ENCODE assay signal across 1 cellular context in the genomic region with DNA sequence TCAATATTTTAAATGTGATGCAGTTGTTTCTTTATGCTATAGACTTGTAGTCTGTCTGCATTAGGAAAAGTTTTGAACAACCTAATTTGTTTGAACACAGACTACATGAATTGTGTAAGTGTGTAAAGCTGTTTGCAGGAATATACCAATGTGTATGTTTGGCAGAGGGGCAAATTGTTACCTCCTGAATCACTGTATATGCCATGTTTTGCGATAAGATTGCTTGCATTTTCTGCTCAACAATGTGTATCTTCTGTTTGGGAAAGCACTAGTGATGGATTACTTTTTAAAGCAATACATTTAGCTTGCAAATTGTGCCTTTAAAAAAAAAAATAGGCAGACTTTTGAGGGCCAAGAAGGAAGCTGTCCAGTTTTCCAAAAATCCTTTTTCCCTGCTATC.
TF ChIP-seq lines count a peak whose summit lies in the region.

No MANE protein-coding gene starts in this region.

TF ChIP-seq in SK-N-SH, 30 proteins besides CTCF, POLR2A, EP300 and RAD21 (continued from another document):
- TF ChIP-seq, protein P1, sequence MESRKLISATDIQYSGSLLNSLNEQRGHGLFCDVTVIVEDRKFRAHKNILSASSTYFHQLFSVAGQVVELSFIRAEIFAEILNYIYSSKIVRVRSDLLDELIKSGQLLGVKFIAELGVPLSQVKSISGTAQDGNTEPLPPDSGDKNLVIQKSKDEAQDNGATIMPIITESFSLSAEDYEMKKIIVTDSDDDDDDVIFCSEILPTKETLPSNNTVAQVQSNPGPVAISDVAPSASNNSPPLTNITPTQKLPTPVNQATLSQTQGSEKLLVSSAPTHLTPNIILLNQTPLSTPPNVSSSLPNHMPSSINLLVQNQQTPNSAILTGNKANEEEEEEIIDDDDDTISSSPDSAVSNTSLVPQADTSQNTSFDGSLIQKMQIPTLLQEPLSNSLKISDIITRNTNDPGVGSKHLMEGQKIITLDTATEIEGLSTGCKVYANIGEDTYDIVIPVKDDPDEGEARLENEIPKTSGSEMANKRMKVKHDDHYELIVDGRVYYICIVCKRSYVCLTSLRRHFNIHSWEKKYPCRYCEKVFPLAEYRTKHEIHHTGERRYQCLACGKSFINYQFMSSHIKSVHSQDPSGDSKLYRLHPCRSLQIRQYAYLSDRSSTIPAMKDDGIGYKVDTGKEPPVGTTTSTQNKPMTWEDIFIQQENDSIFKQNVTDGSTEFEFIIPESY (IDR thresholded peaks at IDR 0.05; ENCODE audit: borderline replicate concordance, low read depth): no peak
- TF ChIP-seq, protein P2, sequence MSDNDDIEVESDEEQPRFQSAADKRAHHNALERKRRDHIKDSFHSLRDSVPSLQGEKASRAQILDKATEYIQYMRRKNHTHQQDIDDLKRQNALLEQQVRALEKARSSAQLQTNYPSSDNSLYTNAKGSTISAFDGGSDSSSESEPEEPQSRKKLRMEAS (IDR thresholded peaks at IDR 0.05; ENCODE audit: low read depth): no peak
- TF ChIP-seq JUND (IDR thresholded peaks at IDR 0.05): no peak
- no peak for TF ChIP-seq POLR2AphosphoS5 (IDR thresholded peaks at IDR 0.05; ENCODE audit: low read depth, low read length)
- no peak for TF ChIP-seq TAF1 (IDR thresholded peaks at IDR 0.05; ENCODE audit: borderline replicate concordance, low read depth, low read length)
- no peak for TF ChIP-seq FOXM1 (IDR thresholded peaks at IDR 0.05; ENCODE audit: low read depth)
- TF ChIP-seq, protein P3, sequence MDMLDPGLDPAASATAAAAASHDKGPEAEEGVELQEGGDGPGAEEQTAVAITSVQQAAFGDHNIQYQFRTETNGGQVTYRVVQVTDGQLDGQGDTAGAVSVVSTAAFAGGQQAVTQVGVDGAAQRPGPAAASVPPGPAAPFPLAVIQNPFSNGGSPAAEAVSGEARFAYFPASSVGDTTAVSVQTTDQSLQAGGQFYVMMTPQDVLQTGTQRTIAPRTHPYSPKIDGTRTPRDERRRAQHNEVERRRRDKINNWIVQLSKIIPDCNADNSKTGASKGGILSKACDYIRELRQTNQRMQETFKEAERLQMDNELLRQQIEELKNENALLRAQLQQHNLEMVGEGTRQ (IDR thresholded peaks at IDR 0.05; ENCODE audit: borderline replicate concordance, low read depth, low read length): no peak
- no peak for TF ChIP-seq NRF1 (IDR thresholded peaks at IDR 0.05; ENCODE audit: low read depth, low read length)
- no peak for TF ChIP-seq RFX5 (IDR thresholded peaks at IDR 0.05; ENCODE audit: low read length)
- TF ChIP-seq, protein P4, sequence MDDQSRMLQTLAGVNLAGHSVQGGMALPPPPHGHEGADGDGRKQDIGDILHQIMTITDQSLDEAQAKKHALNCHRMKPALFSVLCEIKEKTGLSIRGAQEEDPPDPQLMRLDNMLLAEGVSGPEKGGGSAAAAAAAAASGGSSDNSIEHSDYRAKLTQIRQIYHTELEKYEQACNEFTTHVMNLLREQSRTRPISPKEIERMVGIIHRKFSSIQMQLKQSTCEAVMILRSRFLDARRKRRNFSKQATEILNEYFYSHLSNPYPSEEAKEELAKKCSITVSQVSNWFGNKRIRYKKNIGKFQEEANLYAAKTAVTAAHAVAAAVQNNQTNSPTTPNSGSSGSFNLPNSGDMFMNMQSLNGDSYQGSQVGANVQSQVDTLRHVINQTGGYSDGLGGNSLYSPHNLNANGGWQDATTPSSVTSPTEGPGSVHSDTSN (IDR thresholded peaks at IDR 0.05): no peak
- TF ChIP-seq NFIC (IDR thresholded peaks at IDR 0.05; ENCODE audit: borderline replicate concordance): no peak
